ENCODE assay signal across 26 cellular contexts in the genomic region with DNA sequence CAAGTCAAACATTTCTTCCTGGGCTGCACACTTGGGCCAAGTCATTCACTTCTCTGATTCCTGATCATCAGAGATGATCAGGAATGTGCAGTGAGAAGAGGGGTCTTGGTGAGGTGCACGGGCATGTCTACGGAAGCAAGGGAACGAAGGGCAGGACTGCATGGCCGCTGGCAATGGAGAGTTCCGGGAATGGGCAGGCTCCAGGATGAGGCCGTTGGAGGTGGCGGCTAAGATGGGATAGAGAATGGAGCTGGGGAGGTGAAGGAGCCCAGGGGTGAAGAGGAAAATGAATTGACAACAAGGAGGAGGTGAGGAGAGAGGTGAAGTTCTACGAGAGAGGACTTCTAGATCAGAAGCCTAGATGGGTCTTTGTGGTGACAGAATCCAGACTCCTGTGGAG.
DNase-seq lines count a peak whose midpoint lies in the region; ATAC-seq, FAIRE-seq and TF ChIP-seq lines count a peak whose summit lies in the region.
"Had no signal": no experiment of that assay in that cellular context is flagged by ENCODE, and none has a peak within 500 bp of the region (broad histone marks: within the 10 kb centered on the region; RNA-seq: fewer than 3 reads in every experiment).

No MANE protein-coding gene starts in this region.

- H3K36me3 ChIP-seq in bronchial epithelial cell (ENCODE audit: control insufficient read depth, insufficient read depth, low read length), result no peaks in the 10 kb centered on the region
- H3K36me3 ChIP-seq: BE2C; BLaER1 treated with 17β-estradiol and CSF1 and Interleukin-3, amounts not matched to agents 10 nM and 100 nM had no signal

- no peaks in the 10 kb centered on the region for H3K27me3 ChIP-seq in bronchial epithelial cell (ENCODE audit: control insufficient read depth, insufficient read depth, low read length)
- H3K27me3 ChIP-seq: BE2C; BLaER1 treated with 17β-estradiol and CSF1 and Interleukin-3, amounts not matched to agents 10 nM and 100 nM had no signal

- no peak for TF ChIP-seq CTCF in bronchial epithelial cell (IDR thresholded peaks at IDR 0.05; ENCODE audit: insufficient read depth, low read length, severe bottlenecking)
- TF ChIP-seq CTCF in coronary artery (IDR thresholded peaks at IDR 0.05), result no peak
- no peak for TF ChIP-seq CTCF in osteocyte (IDR thresholded peaks at IDR 0.05)

- peak; percentile 28 for FAIRE-seq in bronchial epithelial cell (lab: Jason Lieb, UNC)
- FAIRE-seq: A549, D721Med, G401.6, GM12878, GM19239, H1 had no signal

- no peak for DNase-seq in bronchial epithelial cell (ENCODE audit: low read depth)
- peak; percentile 40 for DNase-seq in coronary artery (ENCODE audit: low spot score)
- DNase-seq in mesenteric fat pad (ENCODE audit: low spot score), result peak; percentile 18
- peak; percentile 73 for DNase-seq in osteocyte (ENCODE audit: extremely low spot score, unreplicated experiment)
- no peak for DNase-seq in GDM1 (lab: John Stamatoyannopoulos, UW)
- DNase-seq in middle frontal gyrus (ENCODE audit: extremely low spot score, low spot score), result no peak
- DNase-seq: 8988T; ACHN; AML-193; BE2C; CD4-positive, alpha-beta T cell; CD8-positive, alpha-beta memory T cell; DMS 273 treated with DMSO at 0.1 percent for 48 hours; DMS79; GM23248; H7 had no signal

- no peaks in the 10 kb centered on the region for H3K9me3 Mint-ChIP-seq in osteocyte (ENCODE audit: unreplicated experiment)
- H3K9me3 Mint-ChIP-seq: CD14-positive monocyte; CD4-positive, alpha-beta T cell; CD8-positive, alpha-beta memory T cell had no signal

- H3K4me1 Mint-ChIP-seq in osteocyte (ENCODE audit: unreplicated experiment), result no peaks in the 10 kb centered on the region
- H3K4me1 Mint-ChIP-seq: CD14-positive monocyte; CD8-positive, alpha-beta memory T cell had no signal

- no peaks in the 10 kb centered on the region for H3K36me3 Mint-ChIP-seq in osteocyte (ENCODE audit: unreplicated experiment)
- H3K36me3 Mint-ChIP-seq: CD14-positive monocyte; CD8-positive, alpha-beta memory T cell had no signal

- no peak for ATAC-seq in HG02642 (IDR thresholded peaks at IDR 0.05; ENCODE audit: poor library complexity, unreplicated experiment)
- ATAC-seq: A549, GM12878, HCT116 had no signal

- H3K4me3 ChIP-seq in bronchial epithelial cell (ENCODE audit: low read depth, low read length) (no peak overlapping the region), coronary artery (no peak overlapping the region)
- H3K4me3 ChIP-seq: A549; BLaER1 treated with 17β-estradiol and CSF1 and Interleukin-3, amounts not matched to agents 10 nM and 100 nM; GM12878; GM23248 had no signal

- H3K27ac ChIP-seq in coronary artery, result no peak overlapping the region
- H3K27ac ChIP-seq: A549; BLaER1 treated with 17β-estradiol and CSF1 and Interleukin-3, amounts not matched to agents 10 nM and 100 nM; GM23248 had no signal

- no peak overlapping the region for H3K4me3 Mint-ChIP-seq in osteocyte (ENCODE audit: unreplicated experiment)
- H3K4me3 Mint-ChIP-seq: CD14-positive monocyte; CD4-positive, alpha-beta T cell; CD8-positive, alpha-beta memory T cell had no signal

- H3K27me3 Mint-ChIP-seq in osteocyte (ENCODE audit: unreplicated experiment), result no peaks in the 10 kb centered on the region
- H3K27me3 Mint-ChIP-seq: CD4-positive, alpha-beta T cell had no signal

- no peak overlapping the region for H3K27ac Mint-ChIP-seq in osteocyte (ENCODE audit: unreplicated experiment)
- H3K27ac Mint-ChIP-seq: CD4-positive, alpha-beta T cell had no signal

Comparison
In these comparisons a context has a peak if more than half of its experiments do, and no peak if none do; other contexts are left out.
1. DNase-seq: peak in coronary artery (single experiment), mesenteric fat pad (single experiment) and osteocyte (single experiment); none in bronchial epithelial cell (single experiment), GDM1 (single experiment) and middle frontal gyrus (single experiment).